In genomic region chr2:68467077-68467960, GRCh38 we compare ENCODE assay signal across 1 cellular context.
A peak's percentile ranks its signal among the peaks of the same experiment; 100 is the strongest.
TF ChIP-seq lines count a peak whose summit lies in the region.

TSS of gene APLF (plus strand) at chr2:68467585. CDS start at chr2:68467732, 147 bp downstream.
TSS of gene FBXO48 (minus strand) at chr2:68467294. CDS start at chr2:68465145, 2,149 bp downstream.

TF ChIP-seq in HepG2, 621 proteins besides CTCF, POLR2A, EP300 and RAD21 (continued from another document and continues in another):
- TF ChIP-seq, protein P1, sequence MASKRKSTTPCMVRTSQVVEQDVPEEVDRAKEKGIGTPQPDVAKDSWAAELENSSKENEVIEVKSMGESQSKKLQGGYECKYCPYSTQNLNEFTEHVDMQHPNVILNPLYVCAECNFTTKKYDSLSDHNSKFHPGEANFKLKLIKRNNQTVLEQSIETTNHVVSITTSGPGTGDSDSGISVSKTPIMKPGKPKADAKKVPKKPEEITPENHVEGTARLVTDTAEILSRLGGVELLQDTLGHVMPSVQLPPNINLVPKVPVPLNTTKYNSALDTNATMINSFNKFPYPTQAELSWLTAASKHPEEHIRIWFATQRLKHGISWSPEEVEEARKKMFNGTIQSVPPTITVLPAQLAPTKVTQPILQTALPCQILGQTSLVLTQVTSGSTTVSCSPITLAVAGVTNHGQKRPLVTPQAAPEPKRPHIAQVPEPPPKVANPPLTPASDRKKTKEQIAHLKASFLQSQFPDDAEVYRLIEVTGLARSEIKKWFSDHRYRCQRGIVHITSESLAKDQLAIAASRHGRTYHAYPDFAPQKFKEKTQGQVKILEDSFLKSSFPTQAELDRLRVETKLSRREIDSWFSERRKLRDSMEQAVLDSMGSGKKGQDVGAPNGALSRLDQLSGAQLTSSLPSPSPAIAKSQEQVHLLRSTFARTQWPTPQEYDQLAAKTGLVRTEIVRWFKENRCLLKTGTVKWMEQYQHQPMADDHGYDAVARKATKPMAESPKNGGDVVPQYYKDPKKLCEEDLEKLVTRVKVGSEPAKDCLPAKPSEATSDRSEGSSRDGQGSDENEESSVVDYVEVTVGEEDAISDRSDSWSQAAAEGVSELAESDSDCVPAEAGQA (IDR thresholded peaks at IDR 0.05; ENCODE audit: low read depth), result no peak; the same call in 1 of the 2 replicates
- TF ChIP-seq, protein P1 (CRISPR knock-in tag; IDR thresholded peaks at IDR 0.05; ENCODE audit: borderline replicate concordance), result peak; percentile 87; the same call in 1 of the 2 replicates
- no peak for TF ChIP-seq SMARCE1 (IDR thresholded peaks at IDR 0.05; ENCODE audit: borderline replicate concordance)
- TF ChIP-seq SMAD1 (CRISPR knock-in tag; IDR thresholded peaks at IDR 0.05; ENCODE audit: borderline replicate concordance, low read depth), result peak; percentile 73; the same call in 1 of the 2 replicates
- TF ChIP-seq SATB2 (CRISPR knock-in tag; IDR thresholded peaks at IDR 0.05), result peak; percentile 68; the same call in 1 of the 2 replicates
- peak; percentile 98; the same call in 1 of the 2 replicates for TF ChIP-seq ZNF33A (CRISPR knock-in tag; IDR thresholded peaks at IDR 0.05; ENCODE audit: borderline replicate concordance)
- no peak for TF ChIP-seq SAFB2 (CRISPR knock-in tag; IDR thresholded peaks at IDR 0.05; ENCODE audit: borderline replicate concordance, low read depth)
- peak; percentile 73 for TF ChIP-seq ELF1 (CRISPR knock-in tag; IDR thresholded peaks at IDR 0.05)
- TF ChIP-seq ZNF816 (CRISPR knock-in tag; IDR thresholded peaks at IDR 0.05; ENCODE audit: borderline replicate concordance), result peak; percentile 95
- peak; percentile 87 for TF ChIP-seq ATF1 (CRISPR knock-in tag; IDR thresholded peaks at IDR 0.05)
- no peak; the same call in 1 of the 2 replicates for TF ChIP-seq GATA4 (IDR thresholded peaks at IDR 0.05; ENCODE audit: borderline replicate concordance, low read depth)
- TF ChIP-seq, protein P2, sequence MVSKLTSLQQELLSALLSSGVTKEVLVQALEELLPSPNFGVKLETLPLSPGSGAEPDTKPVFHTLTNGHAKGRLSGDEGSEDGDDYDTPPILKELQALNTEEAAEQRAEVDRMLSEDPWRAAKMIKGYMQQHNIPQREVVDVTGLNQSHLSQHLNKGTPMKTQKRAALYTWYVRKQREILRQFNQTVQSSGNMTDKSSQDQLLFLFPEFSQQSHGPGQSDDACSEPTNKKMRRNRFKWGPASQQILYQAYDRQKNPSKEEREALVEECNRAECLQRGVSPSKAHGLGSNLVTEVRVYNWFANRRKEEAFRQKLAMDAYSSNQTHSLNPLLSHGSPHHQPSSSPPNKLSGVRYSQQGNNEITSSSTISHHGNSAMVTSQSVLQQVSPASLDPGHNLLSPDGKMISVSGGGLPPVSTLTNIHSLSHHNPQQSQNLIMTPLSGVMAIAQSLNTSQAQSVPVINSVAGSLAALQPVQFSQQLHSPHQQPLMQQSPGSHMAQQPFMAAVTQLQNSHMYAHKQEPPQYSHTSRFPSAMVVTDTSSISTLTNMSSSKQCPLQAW (CRISPR knock-in tag; IDR thresholded peaks at IDR 0.05), result 0 out of 2 replicates have a peak, but pooled peaks have one; percentile 58
- TF ChIP-seq ZNF761 (CRISPR knock-in tag; conservative IDR thresholded peaks at IDR 0.05), result peak; percentile 72
- TF ChIP-seq KLF13 (CRISPR knock-in tag; IDR thresholded peaks at IDR 0.05), result peak; percentile 93
- peak; percentile 85 for TF ChIP-seq ARNT2 (CRISPR knock-in tag; IDR thresholded peaks at IDR 0.05; ENCODE audit: low read depth)
- TF ChIP-seq, protein P3, sequence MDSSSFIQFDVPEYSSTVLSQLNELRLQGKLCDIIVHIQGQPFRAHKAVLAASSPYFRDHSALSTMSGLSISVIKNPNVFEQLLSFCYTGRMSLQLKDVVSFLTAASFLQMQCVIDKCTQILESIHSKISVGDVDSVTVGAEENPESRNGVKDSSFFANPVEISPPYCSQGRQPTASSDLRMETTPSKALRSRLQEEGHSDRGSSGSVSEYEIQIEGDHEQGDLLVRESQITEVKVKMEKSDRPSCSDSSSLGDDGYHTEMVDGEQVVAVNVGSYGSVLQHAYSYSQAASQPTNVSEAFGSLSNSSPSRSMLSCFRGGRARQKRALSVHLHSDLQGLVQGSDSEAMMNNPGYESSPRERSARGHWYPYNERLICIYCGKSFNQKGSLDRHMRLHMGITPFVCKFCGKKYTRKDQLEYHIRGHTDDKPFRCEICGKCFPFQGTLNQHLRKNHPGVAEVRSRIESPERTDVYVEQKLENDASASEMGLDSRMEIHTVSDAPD (CRISPR knock-in tag; IDR thresholded peaks at IDR 0.05), result 0 out of 2 replicates have a peak, but pooled peaks have one; percentile 25
- peak; percentile 92; the same call in 1 of the 2 replicates for TF ChIP-seq SMAD9 (CRISPR knock-in tag; IDR thresholded peaks at IDR 0.05)
- TF ChIP-seq PHB2 (IDR thresholded peaks at IDR 0.05; ENCODE audit: partially characterized antibody), result no peak
- TF ChIP-seq, protein P4, sequence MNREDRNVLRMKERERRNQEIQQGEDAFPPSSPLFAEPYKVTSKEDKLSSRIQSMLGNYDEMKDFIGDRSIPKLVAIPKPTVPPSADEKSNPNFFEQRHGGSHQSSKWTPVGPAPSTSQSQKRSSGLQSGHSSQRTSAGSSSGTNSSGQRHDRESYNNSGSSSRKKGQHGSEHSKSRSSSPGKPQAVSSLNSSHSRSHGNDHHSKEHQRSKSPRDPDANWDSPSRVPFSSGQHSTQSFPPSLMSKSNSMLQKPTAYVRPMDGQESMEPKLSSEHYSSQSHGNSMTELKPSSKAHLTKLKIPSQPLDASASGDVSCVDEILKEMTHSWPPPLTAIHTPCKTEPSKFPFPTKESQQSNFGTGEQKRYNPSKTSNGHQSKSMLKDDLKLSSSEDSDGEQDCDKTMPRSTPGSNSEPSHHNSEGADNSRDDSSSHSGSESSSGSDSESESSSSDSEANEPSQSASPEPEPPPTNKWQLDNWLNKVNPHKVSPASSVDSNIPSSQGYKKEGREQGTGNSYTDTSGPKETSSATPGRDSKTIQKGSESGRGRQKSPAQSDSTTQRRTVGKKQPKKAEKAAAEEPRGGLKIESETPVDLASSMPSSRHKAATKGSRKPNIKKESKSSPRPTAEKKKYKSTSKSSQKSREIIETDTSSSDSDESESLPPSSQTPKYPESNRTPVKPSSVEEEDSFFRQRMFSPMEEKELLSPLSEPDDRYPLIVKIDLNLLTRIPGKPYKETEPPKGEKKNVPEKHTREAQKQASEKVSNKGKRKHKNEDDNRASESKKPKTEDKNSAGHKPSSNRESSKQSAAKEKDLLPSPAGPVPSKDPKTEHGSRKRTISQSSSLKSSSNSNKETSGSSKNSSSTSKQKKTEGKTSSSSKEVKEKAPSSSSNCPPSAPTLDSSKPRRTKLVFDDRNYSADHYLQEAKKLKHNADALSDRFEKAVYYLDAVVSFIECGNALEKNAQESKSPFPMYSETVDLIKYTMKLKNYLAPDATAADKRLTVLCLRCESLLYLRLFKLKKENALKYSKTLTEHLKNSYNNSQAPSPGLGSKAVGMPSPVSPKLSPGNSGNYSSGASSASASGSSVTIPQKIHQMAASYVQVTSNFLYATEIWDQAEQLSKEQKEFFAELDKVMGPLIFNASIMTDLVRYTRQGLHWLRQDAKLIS (CRISPR knock-in tag; IDR thresholded peaks at IDR 0.05), result no peak
- TF ChIP-seq ZNF670 (CRISPR knock-in tag; IDR thresholded peaks at IDR 0.05; ENCODE audit: borderline replicate concordance), result peak; percentile 99
- 0 out of 2 replicates have a peak, but pooled peaks have one; percentile 37 for TF ChIP-seq ETV6 (CRISPR knock-in tag; conservative IDR thresholded peaks at IDR 0.05)
- 0 out of 2 replicates have a peak, but pooled peaks have one; percentile 54 for TF ChIP-seq BRD4 (CRISPR knock-in tag; IDR thresholded peaks at IDR 0.05)
- TF ChIP-seq ZNF143 (CRISPR knock-in tag; IDR thresholded peaks at IDR 0.05), result peak; percentile 98
- TF ChIP-seq ZNF142 (CRISPR knock-in tag; IDR thresholded peaks at IDR 0.05), result peak; percentile 68; the same call in 1 of the 2 replicates
- TF ChIP-seq ZFP37 (CRISPR knock-in tag; IDR thresholded peaks at IDR 0.05; ENCODE audit: borderline replicate concordance), result no peak
- peak; percentile 70; the same call in 2 of the 3 replicates for TF ChIP-seq MXI1 (IDR thresholded peaks at IDR 0.05; ENCODE audit: borderline replicate concordance, low read depth, low read length)
- TF ChIP-seq ZBTB26 (CRISPR knock-in tag; IDR thresholded peaks at IDR 0.05; ENCODE audit: borderline replicate concordance), result peak; percentile 61; the same call in 1 of the 2 replicates
- peak; percentile 83; the same call in 1 of the 2 replicates for TF ChIP-seq ZNF749 (CRISPR knock-in tag; IDR thresholded peaks at IDR 0.05; ENCODE audit: borderline replicate concordance)
- TF ChIP-seq RAD51 (IDR thresholded peaks at IDR 0.05; ENCODE audit: borderline replicate concordance), result no peak
- peak; percentile 75; the same call in 1 of the 2 replicates for TF ChIP-seq ERF (CRISPR knock-in tag; IDR thresholded peaks at IDR 0.05)
- TF ChIP-seq MEIS1 (CRISPR knock-in tag; IDR thresholded peaks at IDR 0.05; ENCODE audit: borderline replicate concordance), result peak; percentile 69; the same call in 1 of the 2 replicates
- TF ChIP-seq, protein P5, sequence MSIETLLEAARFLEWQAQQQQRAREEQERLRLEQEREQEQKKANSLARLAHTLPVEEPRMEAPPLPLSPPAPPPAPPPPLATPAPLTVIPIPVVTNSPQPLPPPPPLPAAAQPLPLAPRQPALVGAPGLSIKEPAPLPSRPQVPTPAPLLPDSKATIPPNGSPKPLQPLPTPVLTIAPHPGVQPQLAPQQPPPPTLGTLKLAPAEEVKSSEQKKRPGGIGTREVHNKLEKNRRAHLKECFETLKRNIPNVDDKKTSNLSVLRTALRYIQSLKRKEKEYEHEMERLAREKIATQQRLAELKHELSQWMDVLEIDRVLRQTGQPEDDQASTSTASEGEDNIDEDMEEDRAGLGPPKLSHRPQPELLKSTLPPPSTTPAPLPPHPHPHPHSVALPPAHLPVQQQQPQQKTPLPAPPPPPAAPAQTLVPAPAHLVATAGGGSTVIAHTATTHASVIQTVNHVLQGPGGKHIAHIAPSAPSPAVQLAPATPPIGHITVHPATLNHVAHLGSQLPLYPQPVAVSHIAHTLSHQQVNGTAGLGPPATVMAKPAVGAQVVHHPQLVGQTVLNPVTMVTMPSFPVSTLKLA (IDR thresholded peaks at IDR 0.05), result peak; percentile 32; the same call in 1 of the 2 replicates
- 0 out of 2 replicates have a peak, but pooled peaks have one; percentile 31 for TF ChIP-seq HNRNPL (IDR thresholded peaks at IDR 0.05; ENCODE audit: low read depth, low read length)
